In the genomic region with DNA sequence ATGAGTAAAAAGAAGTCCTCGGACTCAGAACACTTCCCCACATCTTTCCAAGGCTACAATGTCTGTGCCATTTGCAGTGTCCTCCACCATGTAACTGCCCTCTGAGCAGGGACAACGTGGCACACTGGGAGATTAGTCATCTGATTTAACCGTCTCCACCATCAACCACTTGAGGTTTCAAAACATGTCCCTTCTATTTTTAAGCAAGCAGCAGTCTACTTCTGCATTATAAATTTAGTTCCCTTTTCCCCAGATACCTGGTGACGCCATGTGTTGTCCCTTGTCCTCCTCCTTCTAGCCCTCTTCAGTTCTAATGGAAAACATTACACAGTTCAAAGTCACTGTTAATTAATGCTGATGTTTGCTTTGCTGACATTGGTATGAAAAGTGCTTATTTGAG, we compare ENCODE assay signal across 10 cellular contexts. TPM values are rescaled to one million over a fixed set of nuclear protein-coding genes. Genes with fewer than 3 reads are reported as not detected.
DNase-seq lines count a peak whose midpoint lies in the region; ATAC-seq, FAIRE-seq and TF ChIP-seq lines count a peak whose summit lies in the region.
"Had no signal": no experiment of that assay in that cellular context is flagged by ENCODE, and none has a peak within 500 bp of the region (broad histone marks: within the 10 kb centered on the region; RNA-seq: fewer than 3 reads in every experiment).

No MANE protein-coding gene starts in this region.

- DNase-seq in NB4 (ENCODE audit: low read depth) (peak; percentile 89), pancreas (no peak), epidermal melanocyte (ENCODE audit: insufficient read length, low spot score) (no peak)
- no peak for DNase-seq in stimulated activated CD8-positive, alpha-beta memory T cell treated with anti-CD3 and anti-CD28 coated beads, Interleukin-4, amount 100 ng/mL, for 48 hours
- DNase-seq: activated CD4-positive, alpha-beta T cell treated with anti-CD3 and anti-CD28 coated beads, Interleukin-2, amount 50 U/mL, for 1 hour; NK-92 treated with Interleukin-12 subunit alpha and Interleukin-12 subunit beta, amount 100 ng/mL, for 24 hours; stimulated activated naive CD8-positive, alpha-beta T cell treated with anti-CD3 and anti-CD28 coated beads, Interleukin-15, Interleukin-2, amounts not matched to agents 100 U/mL and 50 U/mL, for 24 hours had no signal

- peak; percentile 77 for ATAC-seq in GM18870 (IDR thresholded peaks at IDR 0.05; ENCODE audit: unreplicated experiment)
- ATAC-seq in HG02678 (IDR thresholded peaks at IDR 0.05; ENCODE audit: unreplicated experiment) = peak; percentile 63
- ATAC-seq in pancreas = peak in 3 of 4 donors; percentile 65 to 77 (median 74)
- ATAC-seq in HG02571 (IDR thresholded peaks at IDR 0.05; ENCODE audit: unreplicated experiment) = no peak
- ATAC-seq: stimulated activated naive CD8-positive, alpha-beta T cell treated with anti-CD3 and anti-CD28 coated beads, Interleukin-15, Interleukin-2, amounts not matched to agents 100 U/mL and 50 U/mL, for 24 hours had no signal

- intact Hi-C loops in pancreas (cut with DNase I) = no loop called here

- H3K27ac ChIP-seq in pancreas = no peak overlapping the region

- 69 to 72% methylated on average over 4 of the region's 4 CpGs for WGBS in pancreas, 2 donors

- H3K27me3 ChIP-seq in pancreas = no peaks in the 10 kb centered on the region

- H3K9me3 ChIP-seq in pancreas = no peaks in the 10 kb centered on the region

- H3K4me3 ChIP-seq in NB4 (ENCODE audit: low read depth, low read length) = no peak overlapping the region
- no peak overlapping the region for H3K4me3 ChIP-seq in pancreas

- FAIRE-seq in pancreas (lab: Jason Lieb, UNC) = no peak

- no peak for TF ChIP-seq POLR2A in NB4 (IDR thresholded peaks at IDR 0.05; ENCODE audit: extremely low read depth, insufficient read length)

- no peaks in the 10 kb centered on the region for H3K36me3 ChIP-seq in pancreas

- peaks cover 0 to 8% (median 8%) of the 10 kb centered on the region in 3 donors for H3K4me1 ChIP-seq in pancreas

- no peak for TF ChIP-seq CTCF in NB4 (IDR thresholded peaks at IDR 0.05; ENCODE audit: low read depth, low read length)
- no peak for TF ChIP-seq CTCF in pancreas (IDR thresholded peaks at IDR 0.05)

RNA-seq across cellular contexts. Expression of gene ATP10B, which starts 52.9 kb away (rescaled TPM):
- total RNA-seq in pancreas = 10 to 100 TPM in 2 of 6 donors, 1 to 10 TPM in 4; 3.7 to 20.4 (median 6.1) TPM
- under 1 TPM; 0.76 to 0.89 TPM for polyA plus RNA-seq in pancreas
